ENCODE assay signal across 8 cellular contexts in the genomic region with DNA sequence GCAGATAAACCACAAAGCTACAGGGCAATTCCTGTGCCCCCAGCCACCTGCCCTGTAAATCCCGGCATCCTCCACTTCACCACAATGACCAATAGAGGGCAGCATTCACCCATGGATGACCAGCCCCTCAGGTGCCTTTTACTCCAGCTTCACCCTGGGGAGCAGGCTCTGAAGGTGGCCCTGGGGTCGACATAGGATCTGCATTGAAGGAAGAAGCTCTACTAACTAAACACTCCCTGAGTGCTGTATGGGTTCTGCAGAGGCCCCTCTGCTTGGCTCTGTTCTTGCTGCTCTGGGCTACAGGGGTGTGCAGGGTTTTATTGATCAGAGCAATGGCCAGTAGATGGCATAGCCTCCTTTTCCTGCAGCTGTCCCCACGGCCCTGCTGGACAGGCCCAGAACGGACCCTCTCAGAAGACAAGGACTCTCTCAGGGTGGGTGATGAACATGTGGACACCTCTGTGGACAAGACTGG. TPM values are rescaled to one million over a fixed set of nuclear protein-coding genes. Genes with fewer than 3 reads are reported as not detected.
DNase-seq lines count a peak whose midpoint lies in the region; ATAC-seq, FAIRE-seq and TF ChIP-seq lines count a peak whose summit lies in the region.

No MANE protein-coding gene starts in this region.

- peaks cover 4% of the 10 kb centered on the region for H3K27me3 Mint-ChIP-seq in brain

- no peak overlapping the region for H3K23ac ChIP-seq in IMR-90 (ENCODE audit: low read depth, low read length)

- intact Hi-C loops in IMR-90 (cut with micrococcal nuclease) = loop anchor here (1.0 to 10.0 kb wide), 4 partner anchors 56 to 432 kb away; no protein-coding TSS in a partner anchor

- WGBS in IMR-90 (ENCODE audit: extremely low coverage in 2 of 2, insufficient read length in 1 of 2), 2 experiments = no CpG with 5 or more reads among the region's 4 CpGs

- H4K8ac ChIP-seq in IMR-90 (ENCODE audit: low read depth in 2 of 2, low read length in 2 of 2) = no peak overlapping the region

- H3K56ac ChIP-seq in IMR-90 (ENCODE audit: extremely low read depth, insufficient read depth, low read length) = no peak overlapping the region

- no peaks in the 10 kb centered on the region for H3K79me2 ChIP-seq in keratinocyte (ENCODE audit: control insufficient read depth, insufficient read depth, low read length)

- no peaks in the 10 kb centered on the region for H3K79me1 ChIP-seq in IMR-90 (ENCODE audit: low read depth in 1 of 2, low read length in 2 of 2)

- no peak overlapping the region for H3K4ac ChIP-seq in IMR-90 (ENCODE audit: low read depth, low read length)

- no peaks in the 10 kb centered on the region for H3K36me3 Mint-ChIP-seq in brain

- peak; percentile 48 for DNase-seq in DMS53 treated with DMSO at 0.1 percent for 48 hours (lab: John Stamatoyannopoulos, UW; ENCODE audit: unreplicated experiment)
- peak; percentile 50 for DNase-seq in IMR-90
- DNase-seq in RCC 7860 (ENCODE audit: low spot score) = peak; percentile 18
- DNase-seq in keratinocyte (ENCODE audit: low read depth, low spot score) = no peak
- DNase-seq in stimulated activated CD4-positive, alpha-beta T cell treated with anti-CD3 and anti-CD28 coated beads, Interleukin-2, amount 100 ng/mL, for 48 hours = peak; percentile 26 to 28

- H2BK20ac ChIP-seq in IMR-90 (ENCODE audit: low read depth, low read length) = no peak overlapping the region

- H3K27ac ChIP-seq in IMR-90 (ENCODE audit: insufficient read depth, low read length) (no peak overlapping the region), keratinocyte (ENCODE audit: control insufficient read depth, insufficient read depth, low read length) (no peak overlapping the region)

- H3K9me1 ChIP-seq in IMR-90 (ENCODE audit: insufficient read depth, low read length) = no peaks in the 10 kb centered on the region
- no peaks in the 10 kb centered on the region for H3K9me1 ChIP-seq in keratinocyte (ENCODE audit: control insufficient read depth, extremely low read depth, insufficient read depth, low read length)

- no peaks in the 10 kb centered on the region for H3K4me1 Mint-ChIP-seq in brain

- H3K4me1 ChIP-seq in IMR-90 (ENCODE audit: control insufficient read depth, insufficient read depth, low read length) (no peaks in the 10 kb centered on the region), keratinocyte (ENCODE audit: control insufficient read depth, extremely low read depth, insufficient read depth, low read length) (no peaks in the 10 kb centered on the region)

- H3K9me3 Mint-ChIP-seq in brain = no peaks in the 10 kb centered on the region

- in situ Hi-C loops in IMR-90 (cut with MboI; ENCODE audit: low sequenced_read_pairs) = loop anchor here (10.0 kb wide), 1 partner anchor 326 kb away; no protein-coding TSS in a partner anchor

- no peak overlapping the region for H4K5ac ChIP-seq in IMR-90 (ENCODE audit: low read depth, low read length)

- no peaks in the 10 kb centered on the region for H3K9me3 ChIP-seq in IMR-90 (ENCODE audit: control insufficient read depth, insufficient read depth, low read length)
- H3K9me3 ChIP-seq in keratinocyte (ENCODE audit: control insufficient read depth, low read depth, low read length) = no peaks in the 10 kb centered on the region

- H3K4me2 ChIP-seq in IMR-90 (ENCODE audit: low read depth, low read length) (no peak overlapping the region), keratinocyte (ENCODE audit: control insufficient read depth, extremely low read depth, insufficient read depth, low read depth, low read length) (no peak overlapping the region)

- peaks cover 8% of the 10 kb centered on the region for H3K27me3 ChIP-seq in IMR-90 (ENCODE audit: control insufficient read depth, insufficient read depth, low read length)
- H3K27me3 ChIP-seq in keratinocyte (ENCODE audit: control insufficient read depth, extremely low read depth, insufficient read depth, low read length) = no peaks in the 10 kb centered on the region

- H3K27ac Mint-ChIP-seq in brain = no peak overlapping the region

- H2BK5ac ChIP-seq in IMR-90 (ENCODE audit: low read depth, low read length, poor library complexity, severe bottlenecking) = no peak overlapping the region

- no peak for TF ChIP-seq POLR2A in IMR-90 (IDR thresholded peaks at IDR 0.05; ENCODE audit: low read depth, low read length)

- no TSS peak for BruUV-seq in IMR-90 (replicated peaks; lab: Mats Ljungman, UMichigan)

- no peak overlapping the region for H3K14ac ChIP-seq in IMR-90 (replicated peaks; ENCODE audit: low read depth, low read length)

- dilution Hi-C loops in IMR-90 (cut with HindIII; ENCODE audit: low sequenced_read_pairs, unreplicated experiment) (no loop called here), keratinocyte (cut with MboI; ENCODE audit: extremely low pct_ligation_motif_present, low sequenced_read_pairs) (no loop called here)

- no peak overlapping the region for H2BK120ac ChIP-seq in IMR-90 (ENCODE audit: low read depth, low read length)

- no peaks in the 10 kb centered on the region for H4K20me1 ChIP-seq in IMR-90 (ENCODE audit: insufficient read depth, low read length)
- no peaks in the 10 kb centered on the region for H4K20me1 ChIP-seq in keratinocyte (ENCODE audit: control insufficient read depth, extremely low read depth, insufficient read depth, low read length)

- TF ChIP-seq RAD21 in IMR-90 (IDR thresholded peaks at IDR 0.05; ENCODE audit: low read length) = peak; percentile 86

- H3K9ac ChIP-seq in IMR-90 (ENCODE audit: low read depth, low read length) = no peak overlapping the region
- H3K9ac ChIP-seq in keratinocyte (ENCODE audit: control insufficient read depth, extremely low read depth, insufficient read depth, low read length) = no peak overlapping the region

- no peak overlapping the region for H2AK9ac ChIP-seq in IMR-90 (replicated peaks; ENCODE audit: low read depth, low read length, poor library complexity)

- CTCF ChIA-PET in IMR-90 (lab: Yijun Ruan, JAX) = interaction anchor here (0.8 to 1.2 kb wide), 6 partner anchors 8 to 328 kb away, joined by 3 to 5 read pairs (median 4); no protein-coding TSS in a partner anchor

- no peaks in the 10 kb centered on the region for H3K36me3 ChIP-seq in IMR-90 (ENCODE audit: control insufficient read depth, insufficient read depth, low read length)
- no peaks in the 10 kb centered on the region for H3K36me3 ChIP-seq in keratinocyte (ENCODE audit: control insufficient read depth in 2 of 2, extremely low read depth in 1 of 2, insufficient read depth in 2 of 2, low read length in 2 of 2)

- H3K4me3 ChIP-seq in IMR-90 (ENCODE audit: insufficient read depth, low read depth, low read length) (no peak overlapping the region), keratinocyte (ENCODE audit: control insufficient read depth in 2 of 3, extremely low read depth in 1 of 3, insufficient read depth in 2 of 3, low read depth in 1 of 3, low read length in 3 of 3) (no peak overlapping the region)

- H2AFZ ChIP-seq in IMR-90 (replicated peaks; ENCODE audit: low read length, poor library complexity) (no peak overlapping the region), keratinocyte (ENCODE audit: control insufficient read depth, low read length) (no peak overlapping the region)

- no peak overlapping the region for H2AK5ac ChIP-seq in IMR-90 (ENCODE audit: low read depth, low read length)

- TF ChIP-seq CTCF in IMR-90 (conservative IDR thresholded peaks at IDR 0.05; ENCODE audit: low read depth, low read length) (peak; percentile 80), brain (conservative IDR thresholded peaks at IDR 0.05) (peak; percentile 66 to 80), keratinocyte (optimal IDR thresholded peaks at IDR 0.05 in 1 of 3, IDR thresholded peaks at IDR 0.05 in 1 of 3, conservative IDR thresholded peaks at IDR 0.05 in 1 of 3; ENCODE audit: extremely low read depth in 1 of 3, insufficient read depth in 2 of 3, low read length in 3 of 3) (peak; percentile 84 to 88 (median 86))

- H3K4me3 Mint-ChIP-seq in brain = no peak overlapping the region

- no peak for FAIRE-seq in RCC 7860 (lab: Jason Lieb, UNC)
- no peak for FAIRE-seq in keratinocyte (lab: Jason Lieb, UNC)

- H3K18ac ChIP-seq in IMR-90 (ENCODE audit: low read depth, low read length) = no peak overlapping the region

- ATAC-seq in GM21360 (IDR thresholded peaks at IDR 0.05; ENCODE audit: unreplicated experiment) = peak; percentile 59
- peak; percentile 94 for ATAC-seq in IMR-90 (ENCODE audit: low read depth)
- no peak for ATAC-seq in GM21367 (IDR thresholded peaks at IDR 0.05; ENCODE audit: unreplicated experiment)

- POLR2A ChIA-PET in IMR-90 (lab: Charles Lee; ENCODE audit: unreplicated experiment) = no interaction called here

- H2BK15ac ChIP-seq in IMR-90 (ENCODE audit: low read depth, low read length) = no peak overlapping the region

- no peak overlapping the region for H4K91ac ChIP-seq in IMR-90 (ENCODE audit: insufficient read depth, low read depth, low read length)

TF ChIP-seq in IMR-90, 13 proteins besides CTCF, POLR2A, EP300 and RAD21 (continues in another document):
- no peak for TF ChIP-seq NFE2L2 (IDR thresholded peaks at IDR 0.05; ENCODE audit: low read depth, low read length)

RNA-seq across cellular contexts. Expression of a gene that starts 20.3 kb away (rescaled TPM):
- not detected in 2 replicates for total RNA-seq in IMR-90 (2012; rRNA removed)
- polyA plus RNA-seq in IMR-90 (2012; rRNA removed) (not detected in 2 replicates), brain (ENCODE audit: insufficient read depth, low read depth, low replicate concordance) (not detected), keratinocyte (not detected in 3 replicates)
- not detected in 2 replicates for polyA plus RNA-seq in IMR-90 (2012; cell fraction: cytosol; rRNA removed)
- polyA plus RNA-seq in IMR-90 (2012; cell fraction: nucleus; rRNA removed; ENCODE audit: low replicate concordance) = not detected in 2 replicates
- not detected for polyA plus RNA-seq in keratinocyte (2011; ENCODE audit: low read depth)
- polyA plus RNA-seq in keratinocyte (2011; cell fraction: cytosol; rRNA removed) = not detected in 2 replicates
- polyA plus RNA-seq in keratinocyte (2011; cell fraction: nucleus; rRNA removed) = not detected in 2 replicates
- polyA plus RNA-seq in keratinocyte (2012; ENCODE audit: low replicate concordance) = not detected in 2 replicates
- not detected in 3 replicates for polyA minus RNA-seq in keratinocyte
- polyA minus RNA-seq in keratinocyte (2011; cell fraction: cytosol; rRNA and poly(A)+ RNA removed) = not detected
- not detected in 2 replicates for polyA minus RNA-seq in keratinocyte (2011; cell fraction: nucleus; rRNA and poly(A)+ RNA removed)

RNA-seq across cellular contexts. Expression of a gene that starts 30.8 kb away (rescaled TPM):
- 26.0 and 30.8 TPM in 2 replicates for total RNA-seq in IMR-90 (2012; rRNA removed)
- 471 and 531 TPM in 2 replicates for polyA plus RNA-seq in IMR-90 (2012; rRNA removed)
- 592 and 818 TPM in 2 replicates for polyA plus RNA-seq in IMR-90 (2012; cell fraction: cytosol; rRNA removed)
- polyA plus RNA-seq in IMR-90 (2012; cell fraction: nucleus; rRNA removed; ENCODE audit: low replicate concordance) = 87.4 and 173 TPM in 2 replicates
- polyA plus RNA-seq in brain (ENCODE audit: insufficient read depth, low read depth, low replicate concordance) = 1,324 TPM
- polyA plus RNA-seq in keratinocyte = 193 to 339 TPM (median 194 TPM) in 3 replicates
- polyA plus RNA-seq in keratinocyte (2011; ENCODE audit: low read depth) = 94.0 TPM
- 253 and 507 TPM in 2 replicates for polyA plus RNA-seq in keratinocyte (2011; cell fraction: cytosol; rRNA removed)
- 171 and 289 TPM in 2 replicates for polyA plus RNA-seq in keratinocyte (2011; cell fraction: nucleus; rRNA removed)
- 333 and 409 TPM in 2 replicates for polyA plus RNA-seq in keratinocyte (2012; ENCODE audit: low replicate concordance)
- polyA minus RNA-seq in keratinocyte = 189 to 317 TPM (median 258 TPM) in 3 replicates
- 535 TPM for polyA minus RNA-seq in keratinocyte (2011; cell fraction: cytosol; rRNA and poly(A)+ RNA removed)
- 137 and 147 TPM in 2 replicates for polyA minus RNA-seq in keratinocyte (2011; cell fraction: nucleus; rRNA and poly(A)+ RNA removed)
